In genomic region chr11:107218123-107219084, GRCh38 we compare ENCODE assay signal across 13 cellular contexts.
A peak's percentile ranks its signal among the peaks of the same experiment; 100 is the strongest.
DNase-seq lines count a peak whose midpoint lies in the region; ATAC-seq and TF ChIP-seq lines count a peak whose summit lies in the region.
"Had no signal": no experiment of that assay in that cellular context is flagged by ENCODE, and none has a peak within 500 bp of the region (broad histone marks: within the 10 kb centered on the region; RNA-seq: fewer than 3 reads in every experiment).

No MANE protein-coding gene starts in this region.

- POLR2A ChIA-PET in HEK293 (lab: Yijun Ruan, JAX): no interaction called here
- POLR2A ChIA-PET in WTC11 (lab: Charles Lee): no interaction called here

- H3K27me3 Mint-ChIP-seq in WTC11 (ENCODE audit: low read depth) (no peaks in the 10 kb centered on the region), mesothelial cell of epicardium (ENCODE audit: low read depth) (no peaks in the 10 kb centered on the region)

- H3K27ac ChIP-seq in HEK293 (ENCODE audit: extremely low read depth, low read depth, low read length): no peak overlapping the region
- H3K27ac ChIP-seq: A549 had no signal

- H3K4me3 Mint-ChIP-seq in WTC11 (no peak overlapping the region), mesothelial cell of epicardium (no peak overlapping the region)
- H3K4me3 Mint-ChIP-seq: CD14-positive monocyte had no signal

- no peak overlapping the region for H3K4me3 ChIP-seq in HEK293 (ENCODE audit: low read depth, low read length)
- H3K4me3 ChIP-seq: A549 had no signal

- H3K4me1 Mint-ChIP-seq in WTC11: peaks cover 8% of the 10 kb centered on the region
- H3K4me1 Mint-ChIP-seq in mesothelial cell of epicardium: peaks cover 24% of the 10 kb centered on the region
- H3K4me1 Mint-ChIP-seq: CD14-positive monocyte had no signal

- no peak for TF ChIP-seq CTCF in HEK293 (tag by site-specific recombination; IDR thresholded peaks at IDR 0.05)
- no peak for TF ChIP-seq CTCF in WTC11 (IDR thresholded peaks at IDR 0.05)
- TF ChIP-seq CTCF in mesothelial cell of epicardium (IDR thresholded peaks at IDR 0.05; ENCODE audit: unreplicated experiment): no peak

- CTCF ChIA-PET in HEK293 (lab: Yijun Ruan, JAX): interaction anchor here (0.6 to 0.8 kb wide), 2 partner anchors 247 to 470 kb away, joined by 3 read pairs; no protein-coding TSS in a partner anchor
- CTCF ChIA-PET in WTC11 (lab: Charles Lee): no interaction called here

- H3K36me3 ChIP-seq in HEK293 (ENCODE audit: control insufficient read depth in 2 of 2, insufficient read depth in 1 of 2, low read length in 2 of 2): no peaks in the 10 kb centered on the region

- H3K9me3 ChIP-seq in HEK293 (ENCODE audit: control insufficient read depth, insufficient read depth, low read depth, low read length): no peaks in the 10 kb centered on the region
- H3K9me3 ChIP-seq: A549 had no signal

- ATAC-seq in WTC11: peak; percentile 47; the same call in 1 of the 2 replicates
- ATAC-seq in left ventricle myocardium superior: no peak
- ATAC-seq: A549, PC-3 had no signal

- DNase-seq in NCI-H524 (lab: John Stamatoyannopoulos, UW): peak; percentile 8 to 55
- no peak for DNase-seq in NCI-H524 treated with DMSO at 0.1 percent for 48 hours (lab: John Stamatoyannopoulos, UW)
- no peak for DNase-seq in WTC11 (ENCODE audit: low spot score)
- no peak for DNase-seq in mesothelial cell of epicardium (ENCODE audit: low spot score in 2 of 2, unreplicated experiment in 2 of 2)
- DNase-seq in inferior parietal cortex (ENCODE audit: extremely low spot score): no peak
- DNase-seq in left ventricle myocardium superior: no peak
- no peak for DNase-seq in CD1c-positive myeloid dendritic cell (ENCODE audit: extremely low spot score)
- DNase-seq: NCI-H146, NCI-H2081 treated with DMSO at 0.1 percent for 48 hours, PC-3 had no signal

- H3K36me3 Mint-ChIP-seq in WTC11 (no peaks in the 10 kb centered on the region), mesothelial cell of epicardium (no peaks in the 10 kb centered on the region)
- H3K36me3 Mint-ChIP-seq: CD14-positive monocyte had no signal

- no peaks in the 10 kb centered on the region for H3K9me3 Mint-ChIP-seq in WTC11
- no peaks in the 10 kb centered on the region for H3K9me3 Mint-ChIP-seq in mesothelial cell of epicardium

- intact Hi-C loops in left ventricle myocardium superior (cut with micrococcal nuclease): no loop called here

- H3K4me1 ChIP-seq in HEK293 (ENCODE audit: control insufficient read depth, insufficient read depth, low read length): 0 out of 2 replicates have a peak, but pooled peaks cover 2% of the 10 kb centered on the region
- H3K4me1 ChIP-seq: A549 had no signal

- H3K27ac Mint-ChIP-seq in WTC11 (no peak overlapping the region), mesothelial cell of epicardium (peak overlapping the region; percentile 17)
- H3K27ac Mint-ChIP-seq: CD14-positive monocyte had no signal

TF ChIP-seq in HEK293, 187 proteins besides CTCF, POLR2A, EP300 and RAD21 (continues in another document):
- no peak for TF ChIP-seq ZNF184 (tag by site-specific recombination; IDR thresholded peaks at IDR 0.05)
- TF ChIP-seq ZNF768 (tag by site-specific recombination; IDR thresholded peaks at IDR 0.05): no peak
- TF ChIP-seq ZNF560 (tag by site-specific recombination; IDR thresholded peaks at IDR 0.05; ENCODE audit: borderline replicate concordance): no peak
- TF ChIP-seq, protein P1, sequence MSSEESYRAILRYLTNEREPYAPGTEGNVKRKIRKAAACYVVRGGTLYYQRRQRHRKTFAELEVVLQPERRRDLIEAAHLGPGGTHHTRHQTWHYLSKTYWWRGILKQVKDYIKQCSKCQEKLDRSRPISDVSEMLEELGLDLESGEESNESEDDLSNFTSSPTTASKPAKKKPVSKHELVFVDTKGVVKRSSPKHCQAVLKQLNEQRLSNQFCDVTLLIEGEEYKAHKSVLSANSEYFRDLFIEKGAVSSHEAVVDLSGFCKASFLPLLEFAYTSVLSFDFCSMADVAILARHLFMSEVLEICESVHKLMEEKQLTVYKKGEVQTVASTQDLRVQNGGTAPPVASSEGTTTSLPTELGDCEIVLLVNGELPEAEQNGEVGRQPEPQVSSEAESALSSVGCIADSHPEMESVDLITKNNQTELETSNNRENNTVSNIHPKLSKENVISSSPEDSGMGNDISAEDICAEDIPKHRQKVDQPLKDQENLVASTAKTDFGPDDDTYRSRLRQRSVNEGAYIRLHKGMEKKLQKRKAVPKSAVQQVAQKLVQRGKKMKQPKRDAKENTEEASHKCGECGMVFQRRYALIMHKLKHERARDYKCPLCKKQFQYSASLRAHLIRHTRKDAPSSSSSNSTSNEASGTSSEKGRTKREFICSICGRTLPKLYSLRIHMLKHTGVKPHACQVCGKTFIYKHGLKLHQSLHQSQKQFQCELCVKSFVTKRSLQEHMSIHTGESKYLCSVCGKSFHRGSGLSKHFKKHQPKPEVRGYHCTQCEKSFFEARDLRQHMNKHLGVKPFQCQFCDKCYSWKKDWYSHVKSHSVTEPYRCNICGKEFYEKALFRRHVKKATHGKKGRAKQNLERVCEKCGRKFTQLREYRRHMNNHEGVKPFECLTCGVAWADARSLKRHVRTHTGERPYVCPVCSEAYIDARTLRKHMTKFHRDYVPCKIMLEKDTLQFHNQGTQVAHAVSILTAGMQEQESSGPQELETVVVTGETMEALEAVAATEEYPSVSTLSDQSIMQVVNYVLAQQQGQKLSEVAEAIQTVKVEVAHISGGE (tag by site-specific recombination; conservative IDR thresholded peaks at IDR 0.05; ENCODE audit: low read depth): no peak
- no peak for TF ChIP-seq ZBTB1 (tag by site-specific recombination; IDR thresholded peaks at IDR 0.05)
- no peak for TF ChIP-seq ZBTB20 (tag by site-specific recombination; IDR thresholded peaks at IDR 0.05)
- TF ChIP-seq ZBTB8A (tag by site-specific recombination; IDR thresholded peaks at IDR 0.05): no peak
- no peak for TF ChIP-seq ZBTB48 (tag by site-specific recombination; IDR thresholded peaks at IDR 0.05)
- TF ChIP-seq ZNF510 (tag by site-specific recombination; IDR thresholded peaks at IDR 0.05; ENCODE audit: insufficient replicate concordance): no peak
- TF ChIP-seq ZNF23 (tag by site-specific recombination; IDR thresholded peaks at IDR 0.05; ENCODE audit: borderline replicate concordance): no peak
- 0 out of 2 replicates have a peak, but pooled peaks have one; percentile 14 for TF ChIP-seq GLIS2 (tag by site-specific recombination; IDR thresholded peaks at IDR 0.05)
- TF ChIP-seq ZNF501 (tag by site-specific recombination; IDR thresholded peaks at IDR 0.05): no peak

TF ChIP-seq in WTC11, 78 proteins besides CTCF, POLR2A, EP300 and RAD21:
- TF ChIP-seq EMX1 (CRISPR knock-in tag; IDR thresholded peaks at IDR 0.05) (no peak), ZNF532 (CRISPR knock-in tag; IDR thresholded peaks at IDR 0.05; ENCODE audit: borderline replicate concordance) (no peak)

Comparison
In these comparisons a context has a peak if more than half of its experiments do, and no peak if none do; other contexts are left out.
1. DNase-seq: peak in NCI-H524 (2 of 2); none in NCI-H524 treated with DMSO at 0.1 percent for 48 hours (single experiment), WTC11 (single experiment), mesothelial cell of epicardium (0 of 2), inferior parietal cortex (single experiment), left ventricle myocardium superior (single experiment) and CD1c-positive myeloid dendritic cell (single experiment).